21 cellular contexts compared by ENCODE assay signal in genomic region chr18:8537400-8537799, GRCh38.
DNase-seq lines count a peak whose midpoint lies in the region; ATAC-seq lines count a peak whose summit lies in the region.
"Had no signal": no experiment of that assay in that cellular context is flagged by ENCODE, and none has a peak within 500 bp of the region (broad histone marks: within the 10 kb centered on the region; RNA-seq: fewer than 3 reads in every experiment).

No MANE protein-coding gene starts in this region.

- peaks cover 5% of the 10 kb centered on the region for H3K27me3 Mint-ChIP-seq in activated naive CD4-positive, alpha-beta T cell treated with anti-CD3 and anti-CD28 coated beads, Interleukin-2, amount 10 ng/mL, durations not matched to agents 7 days and 5 days

- no peak overlapping the region for H3K4ac ChIP-seq in neuronal stem cell (ENCODE audit: low read length)

- no peak overlapping the region for H3K27ac ChIP-seq in neuronal stem cell (replicated peaks; ENCODE audit: low read length)
- H3K27ac ChIP-seq: HL-60 had no signal

- no peaks in the 10 kb centered on the region for H3K9me3 ChIP-seq in neuronal stem cell (replicated peaks in 1 of 2; ENCODE audit: control insufficient read depth in 2 of 2, insufficient read depth in 1 of 2, low read depth in 1 of 2, low read length in 2 of 2)

- peak overlapping the region; percentile 12 for H3K14ac ChIP-seq in neuronal stem cell (ENCODE audit: low read length)

- H3K23ac ChIP-seq in neuronal stem cell (ENCODE audit: low read depth, low read length, poor library complexity): peak overlapping the region; percentile 52

- H3K36me3 Mint-ChIP-seq in activated naive CD4-positive, alpha-beta T cell treated with anti-CD3 and anti-CD28 coated beads, Interleukin-2, amount 10 ng/mL, durations not matched to agents 7 days and 5 days: no peaks in the 10 kb centered on the region

- H3K36me3 ChIP-seq in neuronal stem cell (replicated peaks in 1 of 2; ENCODE audit: control insufficient read depth in 2 of 2, insufficient read depth in 2 of 2, low read length in 2 of 2): no peaks in the 10 kb centered on the region

- ATAC-seq in HG02759 (IDR thresholded peaks at IDR 0.05; ENCODE audit: unreplicated experiment): no peak
- ATAC-seq: HCT116 had no signal

- H3K9ac ChIP-seq in neuronal stem cell (ENCODE audit: low read depth, low read length, poor library complexity): no peak overlapping the region

- no peak overlapping the region for H3K4me2 ChIP-seq in neuronal stem cell (ENCODE audit: insufficient read depth, low read length, poor library complexity, severe bottlenecking)

- peak overlapping the region; percentile 2 for H3K27ac Mint-ChIP-seq in activated naive CD4-positive, alpha-beta T cell treated with anti-CD3 and anti-CD28 coated beads, Interleukin-2, amount 10 ng/mL, durations not matched to agents 7 days and 5 days

- no peak overlapping the region for H2AK5ac ChIP-seq in neuronal stem cell (ENCODE audit: low read depth, low read length)

- no peak for DNase-seq in activated naive CD4-positive, alpha-beta T cell treated with anti-CD3 and anti-CD28 coated beads, Interleukin-2, amount 10 ng/mL, durations not matched to agents 7 days and 5 days
- no peak for DNase-seq in activated naive CD4-positive, alpha-beta T cell treated with Interleukin-2 at 50 U/mL for 16 hours
- DNase-seq in NCI-H2171 treated with DMSO at 0.1 percent for 48 hours (lab: John Stamatoyannopoulos, UW) (peak; percentile 85), neuronal stem cell (ENCODE audit: low spot score) (no peak), AG08395 (ENCODE audit: low spot score) (no peak), NCI-H2081 treated with DMSO at 0.1 percent for 48 hours (lab: John Stamatoyannopoulos, UW) (no peak)
- DNase-seq: 8988T, ACHN, Calu3, GOT3, Karpas-422, NCI-H1092, NCI-H1417 treated with DMSO at 0.1 percent for 48 hours, NCI-H187 treated with DMSO at 0.1 percent for 48 hours, NCI-H2107, NCI-H526 treated with DMSO at 0.1 percent for 48 hours, RPMI8226, SHP77 had no signal

- CTCF ChIA-PET in activated naive CD4-positive, alpha-beta T cell treated with anti-CD3 and anti-CD28 coated beads, Interleukin-2, amount 10 ng/mL, durations not matched to agents 7 days and 5 days (lab: Charles Lee): no interaction called here

- no peaks in the 10 kb centered on the region for H3K4me1 ChIP-seq in neuronal stem cell (ENCODE audit: control insufficient read depth in 2 of 2, insufficient read depth in 1 of 2, low read depth in 1 of 2, low read length in 2 of 2)

- H3K79me1 ChIP-seq in neuronal stem cell (ENCODE audit: low read depth, low read length): no peaks in the 10 kb centered on the region

- no peak overlapping the region for H4K8ac ChIP-seq in neuronal stem cell (ENCODE audit: low read depth, low read length)

- peaks cover 3% of the 10 kb centered on the region for H3K9me3 Mint-ChIP-seq in activated naive CD4-positive, alpha-beta T cell treated with anti-CD3 and anti-CD28 coated beads, Interleukin-2, amount 10 ng/mL, durations not matched to agents 7 days and 5 days

- H3K4me1 Mint-ChIP-seq in activated naive CD4-positive, alpha-beta T cell treated with anti-CD3 and anti-CD28 coated beads, Interleukin-2, amount 10 ng/mL, durations not matched to agents 7 days and 5 days: no peaks in the 10 kb centered on the region

- no peak overlapping the region for H2BK15ac ChIP-seq in neuronal stem cell (ENCODE audit: low read length)

- H2AFZ ChIP-seq in neuronal stem cell (ENCODE audit: low read length): no peak overlapping the region

- no peak overlapping the region for H2BK5ac ChIP-seq in neuronal stem cell (ENCODE audit: low read length)

- H3K27me3 ChIP-seq in neuronal stem cell (ENCODE audit: control insufficient read depth in 3 of 3, insufficient read depth in 3 of 3, low read depth in 1 of 3, low read length in 3 of 3): peaks cover 0 to 3% (median 0%) of the 10 kb centered on the region in 3 experiments

- H3K4me3 Mint-ChIP-seq in activated naive CD4-positive, alpha-beta T cell treated with anti-CD3 and anti-CD28 coated beads, Interleukin-2, amount 10 ng/mL, durations not matched to agents 7 days and 5 days: no peak overlapping the region

- no peak overlapping the region for H2BK12ac ChIP-seq in neuronal stem cell (ENCODE audit: low read length)

- H2BK120ac ChIP-seq in neuronal stem cell (ENCODE audit: low read depth, low read length): no peak overlapping the region

- WGBS in neuronal stem cell (ENCODE audit: extremely low coverage in 2 of 2, insufficient read length in 2 of 2, insufficient replicate concordance in 1 of 2), 2 donors: no CpG with 5 or more reads among the region's 17 CpGs

- no peak overlapping the region for H4K91ac ChIP-seq in neuronal stem cell (ENCODE audit: low read depth, low read length, poor library complexity)

- H3K18ac ChIP-seq in neuronal stem cell (ENCODE audit: low read length): peak overlapping the region; percentile 27

- H3K4me3 ChIP-seq in neuronal stem cell (ENCODE audit: low read length in 2 of 2): no peak overlapping the region
